Comparison of ENCODE assay signal across 9 cellular contexts in the genomic region with DNA sequence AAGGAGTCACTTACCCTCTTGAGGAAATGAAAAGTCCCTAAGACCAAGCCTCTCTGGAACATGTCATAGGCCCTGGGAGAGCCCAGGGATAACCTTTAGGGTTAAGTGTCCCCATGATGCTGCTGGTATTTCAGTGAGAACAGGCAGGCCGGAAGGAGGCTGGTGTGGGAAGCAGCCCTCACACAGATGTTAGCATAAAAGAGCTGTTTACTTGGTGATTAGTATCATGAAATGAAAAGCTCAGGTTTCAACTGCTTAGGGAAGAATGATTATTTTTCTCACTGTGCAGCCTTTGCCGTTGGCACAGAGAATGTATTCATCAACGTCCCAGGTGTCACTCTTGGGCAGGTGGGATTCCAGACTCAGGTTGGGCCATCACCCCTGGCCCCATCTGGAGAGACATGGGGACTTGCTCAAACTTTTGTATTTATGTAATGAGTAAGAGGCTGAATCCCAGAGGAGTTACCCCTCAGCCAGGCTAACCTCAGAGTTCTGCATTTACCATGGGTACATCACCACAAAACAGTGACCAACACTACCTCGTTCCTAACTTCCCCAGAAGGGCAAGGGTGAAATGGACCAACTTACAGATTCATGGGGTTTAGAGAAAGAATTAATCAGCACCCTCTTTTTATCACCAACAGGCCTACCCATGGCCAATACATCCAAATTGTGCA.
DNase-seq lines count a peak whose midpoint lies in the region; ATAC-seq and TF ChIP-seq lines count a peak whose summit lies in the region.
"Had no signal": no experiment of that assay in that cellular context is flagged by ENCODE, and none has a peak within 500 bp of the region (broad histone marks: within the 10 kb centered on the region; RNA-seq: fewer than 3 reads in every experiment).

No MANE protein-coding gene starts in this region.

- TF ChIP-seq CTCF in colonic mucosa (IDR thresholded peaks at IDR 0.05), result no peak

- no peaks in the 10 kb centered on the region for H3K4me1 Mint-ChIP-seq in activated naive CD8-positive, alpha-beta T cell treated with anti-CD3 and anti-CD28 coated beads for 36 hours

- no peak overlapping the region for H3K4me3 Mint-ChIP-seq in activated naive CD8-positive, alpha-beta T cell treated with anti-CD3 and anti-CD28 coated beads for 36 hours

- no peak overlapping the region for H3K27ac Mint-ChIP-seq in activated naive CD8-positive, alpha-beta T cell treated with anti-CD3 and anti-CD28 coated beads for 36 hours

- H3K27me3 Mint-ChIP-seq in activated naive CD8-positive, alpha-beta T cell treated with anti-CD3 and anti-CD28 coated beads for 36 hours, result no peaks in the 10 kb centered on the region

- no peaks in the 10 kb centered on the region for H3K9me3 ChIP-seq in colonic mucosa

- H3K27ac ChIP-seq in colonic mucosa, result peak overlapping the region; percentile 25
- peak overlapping the region; percentile 94 for H3K27ac ChIP-seq in rectal smooth muscle tissue (ENCODE audit: low read depth, low read length)

- H3K4me1 ChIP-seq in colonic mucosa, result peaks cover 8% of the 10 kb centered on the region
- H3K4me1 ChIP-seq in rectal smooth muscle tissue (ENCODE audit: control insufficient read depth, insufficient read depth, low read length), result peaks cover 16% of the 10 kb centered on the region

- intact Hi-C loops in colonic mucosa (cut with DNase I), result no loop called here

- H3K9ac ChIP-seq in colonic mucosa (ENCODE audit: low read depth in 2 of 2, low read length in 2 of 2), result no peak overlapping the region
- H3K9ac ChIP-seq in rectal smooth muscle tissue (ENCODE audit: low read length), result no peak overlapping the region

- no peaks in the 10 kb centered on the region for H3K36me3 Mint-ChIP-seq in activated naive CD8-positive, alpha-beta T cell treated with anti-CD3 and anti-CD28 coated beads for 36 hours

- DNase-seq in NCI-H2029 (lab: John Stamatoyannopoulos, UW) (peak; percentile 92), colonic mucosa (no peak), mesenteric fat pad (ENCODE audit: low spot score) (no peak)
- DNase-seq in stimulated activated CD4-positive, alpha-beta T cell treated with anti-CD3 and anti-CD28 coated beads, Interleukin-2, amount 100 ng/mL, for 24 hours, result no peak
- DNase-seq in stimulated activated naive CD4-positive, alpha-beta T cell treated with Interleukin-2 at 50 U/mL for 16 hours (lab: John Stamatoyannopoulos, UW), result no peak
- no peak for DNase-seq in activated naive CD8-positive, alpha-beta T cell treated with anti-CD3 and anti-CD28 coated beads for 36 hours
- DNase-seq: amniotic stem cell had no signal

- H3K9me3 Mint-ChIP-seq in activated naive CD8-positive, alpha-beta T cell treated with anti-CD3 and anti-CD28 coated beads for 36 hours, result peaks cover 2% of the 10 kb centered on the region

- H3K4me3 ChIP-seq in colonic mucosa (no peak overlapping the region), rectal smooth muscle tissue (ENCODE audit: low read length) (no peak overlapping the region)

- ATAC-seq in GM18870 (IDR thresholded peaks at IDR 0.05; ENCODE audit: unreplicated experiment), result peak; percentile 49

- H3K27me3 ChIP-seq in colonic mucosa, result no peaks in the 10 kb centered on the region
- no peaks in the 10 kb centered on the region for H3K27me3 ChIP-seq in rectal smooth muscle tissue (ENCODE audit: control insufficient read depth, insufficient read depth, low read length)

- H3K36me3 ChIP-seq in colonic mucosa (no peaks in the 10 kb centered on the region), rectal smooth muscle tissue (ENCODE audit: control insufficient read depth, insufficient read depth, low read length) (no peaks in the 10 kb centered on the region)
